Comparison of ENCODE assay signal across 1 cellular context in genomic region chr12:111775205-111776193, GRCh38.
TF ChIP-seq lines count a peak whose summit lies in the region.

No MANE protein-coding gene starts in this region.

TF ChIP-seq in K562, 482 proteins besides CTCF, POLR2A, EP300 and RAD21 (continued from another document):
- TF ChIP-seq TGIF2 (CRISPR knock-in tag; IDR thresholded peaks at IDR 0.05) (no peak), ZBTB34 (CRISPR knock-in tag; IDR thresholded peaks at IDR 0.05) (no peak), XRCC3 (IDR thresholded peaks at IDR 0.05) (no peak), ZNF354B (CRISPR knock-in tag; IDR thresholded peaks at IDR 0.05) (no peak), SMAD2 (IDR thresholded peaks at IDR 0.05; ENCODE audit: low read depth, low read length) (no peak)
